21 cellular contexts compared by ENCODE assay signal in genomic region chr3:151394611-151395010, GRCh38. TPM values are rescaled to one million over a fixed set of nuclear protein-coding genes. Genes with fewer than 3 reads are reported as not detected.
DNase-seq lines count a peak whose midpoint lies in the region; ATAC-seq and TF ChIP-seq lines count a peak whose summit lies in the region.
"Had no signal": no experiment of that assay in that cellular context is flagged by ENCODE, and none has a peak within 500 bp of the region (broad histone marks: within the 10 kb centered on the region; RNA-seq: fewer than 3 reads in every experiment).

No MANE protein-coding gene starts in this region.

- no peaks in the 10 kb centered on the region for H3K27me3 ChIP-seq in HUES64 (ENCODE audit: insufficient read depth, low read length)

- peaks cover 6% of the 10 kb centered on the region for H3K4me1 Mint-ChIP-seq in mesothelial cell of epicardium
- H3K4me1 Mint-ChIP-seq in activated CD8-positive, alpha-beta memory T cell treated with anti-CD3 and anti-CD28 coated beads, Interleukin-2, amount 10 ng/mL, durations not matched to agents 7 days and 5 days: no peaks in the 10 kb centered on the region

- POLR2A ChIA-PET in GM10248 (lab: Yijun Ruan, JAX): no interaction called here

- CTCF ChIA-PET in activated CD8-positive, alpha-beta memory T cell treated with anti-CD3 and anti-CD28 coated beads, Interleukin-2, amount 10 ng/mL, durations not matched to agents 7 days and 5 days (lab: Charles Lee): no interaction called here
- CTCF ChIA-PET in GM10248 (lab: Yijun Ruan, JAX): interaction anchor here (1.3 to 1.9 kb wide), 2 partner anchors 9 to 12 kb away, joined by 3 to 6 read pairs; no protein-coding TSS in a partner anchor

- H3K27me3 Mint-ChIP-seq in mesothelial cell of epicardium (ENCODE audit: low read depth): no peaks in the 10 kb centered on the region
- peaks cover 2% of the 10 kb centered on the region for H3K27me3 Mint-ChIP-seq in activated CD8-positive, alpha-beta memory T cell treated with anti-CD3 and anti-CD28 coated beads, Interleukin-2, amount 10 ng/mL, durations not matched to agents 7 days and 5 days

- H3K27ac Mint-ChIP-seq in mesothelial cell of epicardium: peak overlapping the region; percentile 49
- H3K27ac Mint-ChIP-seq in activated CD8-positive, alpha-beta memory T cell treated with anti-CD3 and anti-CD28 coated beads, Interleukin-2, amount 10 ng/mL, durations not matched to agents 7 days and 5 days: no peak overlapping the region
- H3K27ac Mint-ChIP-seq: CD4-positive, alpha-beta T cell had no signal

- DNase-seq in ELF-1 (ENCODE audit: low read depth, low spot score) (peak; percentile 48), epithelial cell of prostate (ENCODE audit: low read depth, low spot score) (peak; percentile 46), mesothelial cell of epicardium (ENCODE audit: low spot score in 2 of 2, unreplicated experiment in 2 of 2) (peak in 1 of 2 experiments; percentile 38), GM10248 (ENCODE audit: extremely low spot score) (no peak), DMS 273 treated with DMSO at 0.1 percent for 48 hours (lab: John Stamatoyannopoulos, UW) (no peak)
- DNase-seq in activated CD8-positive, alpha-beta memory T cell treated with anti-CD3 and anti-CD28 coated beads, Interleukin-2, amount 10 ng/mL, durations not matched to agents 7 days and 5 days: no peak
- DNase-seq: Caco-2; CD4-positive, alpha-beta T cell; DMS153; H7; KBM-7; MV-4-11; NCI-H187; NCI-H2107; NCI-H524 treated with DMSO at 0.1 percent for 48 hours; PC-9 had no signal

- no peaks in the 10 kb centered on the region for H3K9me3 ChIP-seq in HUES64 (ENCODE audit: insufficient read depth, low read depth, low read length)
- H3K9me3 ChIP-seq: Caco-2 had no signal

- H3K9me3 Mint-ChIP-seq in mesothelial cell of epicardium: no peaks in the 10 kb centered on the region
- H3K9me3 Mint-ChIP-seq in activated CD8-positive, alpha-beta memory T cell treated with anti-CD3 and anti-CD28 coated beads, Interleukin-2, amount 10 ng/mL, durations not matched to agents 7 days and 5 days (ENCODE audit: low read depth): no peaks in the 10 kb centered on the region
- H3K9me3 Mint-ChIP-seq: CD4-positive, alpha-beta T cell had no signal

- H3K4me3 ChIP-seq in HUES64 (ENCODE audit: low read length): no peak overlapping the region
- H3K4me3 ChIP-seq: PC-9 had no signal

- peaks cover 38% of the 10 kb centered on the region for H3K4me1 ChIP-seq in HUES64 (ENCODE audit: insufficient read depth, low read length)
- H3K4me1 ChIP-seq: Caco-2 had no signal

- ATAC-seq in activated CD8-positive, alpha-beta memory T cell treated with anti-CD3 and anti-CD28 coated beads, Interleukin-2, amount 10 ng/mL, durations not matched to agents 7 days and 5 days: no peak
- ATAC-seq in GM19328 (IDR thresholded peaks at IDR 0.05; ENCODE audit: unreplicated experiment): no peak
- ATAC-seq: HepG2 had no signal

- peak overlapping the region; percentile 88 for H3K27ac ChIP-seq in HUES64 (ENCODE audit: low read depth, low read length)
- peak overlapping the region; percentile 42 for H3K27ac ChIP-seq in epithelial cell of prostate
- H3K27ac ChIP-seq: PC-9, RWPE1 had no signal

- no peak overlapping the region for H3K9ac ChIP-seq in HUES64 (ENCODE audit: low read depth, low read length)

- H3K4me3 Mint-ChIP-seq in mesothelial cell of epicardium: no peak overlapping the region
- no peak overlapping the region for H3K4me3 Mint-ChIP-seq in activated CD8-positive, alpha-beta memory T cell treated with anti-CD3 and anti-CD28 coated beads, Interleukin-2, amount 10 ng/mL, durations not matched to agents 7 days and 5 days
- H3K4me3 Mint-ChIP-seq: CD4-positive, alpha-beta T cell had no signal

- WGBS in HUES64: 87% methylated on average over 8 of the region's 8 CpGs

- TF ChIP-seq CTCF in mesothelial cell of epicardium (IDR thresholded peaks at IDR 0.05; ENCODE audit: unreplicated experiment) (no peak), GM10248 (IDR thresholded peaks at IDR 0.05; ENCODE audit: control extremely low read depth, extremely low read depth, low read depth, missing control alignments) (no peak)

- H3K36me3 ChIP-seq in HUES64 (ENCODE audit: insufficient read depth, low read length): peaks cover 45% of the 10 kb centered on the region

- peaks cover 8% of the 10 kb centered on the region for H3K36me3 Mint-ChIP-seq in mesothelial cell of epicardium
- peaks cover 2% of the 10 kb centered on the region for H3K36me3 Mint-ChIP-seq in activated CD8-positive, alpha-beta memory T cell treated with anti-CD3 and anti-CD28 coated beads, Interleukin-2, amount 10 ng/mL, durations not matched to agents 7 days and 5 days

RNA-seq across cellular contexts. Expression of gene P2RY12, which starts 10.1 kb away (rescaled TPM):
- not detected for polyA plus RNA-seq in HUES64 (2013, experiment 1 of 2)
- polyA plus RNA-seq in HUES64 (2013, experiment 2 of 2): not detected
- total RNA-seq in mesothelial cell of epicardium: not detected in 3 replicates
- total RNA-seq in activated CD8-positive, alpha-beta memory T cell treated with anti-CD3 and anti-CD28 coated beads, Interleukin-2, amount 10 ng/mL, durations not matched to agents 7 days and 5 days: not detected
- total RNA-seq: Caco-2; CD4-positive, alpha-beta T cell; HepG2; PC-9 had no signal
- polyA plus RNA-seq: BJ, HepG2 had no signal

Comparison
In these comparisons a context has a peak if more than half of its experiments do, and no peak if none do; other contexts are left out.
1. DNase-seq: peak in ELF-1 (single experiment) and epithelial cell of prostate (single experiment); none in activated CD8-positive, alpha-beta memory T cell treated with anti-CD3 and anti-CD28 coated beads, Interleukin-2, amount 10 ng/mL, durations not matched to agents 7 days and 5 days (single experiment), GM10248 (single experiment) and DMS 273 treated with DMSO at 0.1 percent for 48 hours (single experiment).